ENCODE assay signal across 31 cellular contexts in the genomic region with DNA sequence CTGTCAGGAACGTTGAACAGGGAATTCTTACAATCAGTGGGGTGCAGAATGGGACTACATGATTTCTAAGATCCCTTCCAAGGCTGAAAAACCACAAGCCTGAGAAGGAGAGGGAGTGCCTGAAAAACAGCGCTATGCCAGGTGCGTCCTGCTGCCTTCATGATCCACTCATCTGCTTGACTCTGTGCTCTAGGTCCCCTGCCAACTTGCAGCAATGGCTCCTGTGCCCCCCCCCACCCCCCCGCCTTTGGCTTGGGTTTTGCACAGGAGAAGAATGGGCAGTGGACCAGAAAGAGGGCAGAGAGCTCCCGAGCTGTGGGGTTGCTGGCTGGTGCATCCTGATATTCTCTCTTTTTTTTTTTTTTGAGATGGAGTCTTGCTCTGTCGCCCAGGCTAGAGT. TPM values are rescaled to one million over a fixed set of nuclear protein-coding genes. Genes with fewer than 3 reads are reported as not detected.
"Had no signal": no experiment of that assay in that cellular context is flagged by ENCODE, and none has a peak within 500 bp of the region (broad histone marks: within the 10 kb centered on the region; RNA-seq: fewer than 3 reads in every experiment).

No MANE protein-coding gene starts in this region.

- H3K27ac ChIP-seq: adrenal gland, body of pancreas, KMS-11, RWPE1, SJCRH30, WERI-Rb-1 had no signal

- H3K4me3 ChIP-seq: adrenal gland, body of pancreas, MG63, SJCRH30 had no signal

- H3K4me2 ChIP-seq: KMS-11, SK-N-SH had no signal

- H3K9ac ChIP-seq: KMS-11, SK-N-SH had no signal

- ATAC-seq: activated CD8-positive, alpha-beta T cell treated with anti-CD3 and anti-CD28 coated beads for 36 hours; activated T-cell treated with anti-CD3 and anti-CD28 coated beads, Interleukin-2, amount 50 U/mL, for 72 hours; body of pancreas; Panc1 had no signal

- H3K4me1 ChIP-seq: adrenal gland, SJCRH30 had no signal

- H3K36me3 ChIP-seq: adrenal gland, MG63, SJCRH30, WERI-Rb-1 had no signal

- H3K36me3 Mint-ChIP-seq: activated naive CD4-positive, alpha-beta T cell treated with anti-CD3 and anti-CD28 coated beads, Interleukin-2, amount 10 ng/mL, durations not matched to agents 7 days and 5 days; activated naive CD8-positive, alpha-beta T cell treated with anti-CD3 and anti-CD28 coated beads, Interleukin-2, amount 10 ng/mL, durations not matched to agents 7 days and 5 days had no signal

- H3K27ac Mint-ChIP-seq: activated CD8-positive, alpha-beta T cell treated with anti-CD3 and anti-CD28 coated beads for 36 hours; activated naive CD4-positive, alpha-beta T cell treated with anti-CD3 and anti-CD28 coated beads, Interleukin-2, amount 10 ng/mL, durations not matched to agents 7 days and 5 days; activated naive CD8-positive, alpha-beta T cell treated with anti-CD3 and anti-CD28 coated beads, Interleukin-2, amount 10 ng/mL, durations not matched to agents 7 days and 5 days; activated T-cell treated with anti-CD3 and anti-CD28 coated beads, Interleukin-2, amount 50 U/mL, for 72 hours; activated T-helper 2 cell treated with anti-CD3 and anti-CD28 coated beads, Interferon-gamma antibody, Interleukin-2, Interleukin-4, amounts not matched to agents 10 μg/mL and 5 μg/mL and 100 μg/mL, durations not matched to agents 14 hours and 24 hours and 36 hours had no signal

- H3K9me3 Mint-ChIP-seq: activated CD8-positive, alpha-beta T cell treated with anti-CD3 and anti-CD28 coated beads for 36 hours; activated naive CD4-positive, alpha-beta T cell treated with anti-CD3 and anti-CD28 coated beads, Interleukin-2, amount 10 ng/mL, durations not matched to agents 7 days and 5 days; activated naive CD8-positive, alpha-beta T cell treated with anti-CD3 and anti-CD28 coated beads, Interleukin-2, amount 10 ng/mL, durations not matched to agents 7 days and 5 days; activated T-cell treated with anti-CD3 and anti-CD28 coated beads, Interleukin-2, amount 50 U/mL, for 72 hours; activated T-helper 2 cell treated with anti-CD3 and anti-CD28 coated beads, Interferon-gamma antibody, Interleukin-2, Interleukin-4, amounts not matched to agents 10 μg/mL and 5 μg/mL and 100 μg/mL, durations not matched to agents 14 hours and 24 hours and 36 hours; central memory CD8-positive, alpha-beta T cell had no signal

- H3K4me3 Mint-ChIP-seq: activated CD8-positive, alpha-beta T cell treated with anti-CD3 and anti-CD28 coated beads for 36 hours; activated naive CD4-positive, alpha-beta T cell treated with anti-CD3 and anti-CD28 coated beads, Interleukin-2, amount 10 ng/mL, durations not matched to agents 7 days and 5 days; activated naive CD8-positive, alpha-beta T cell treated with anti-CD3 and anti-CD28 coated beads, Interleukin-2, amount 10 ng/mL, durations not matched to agents 7 days and 5 days; activated T-cell treated with anti-CD3 and anti-CD28 coated beads, Interleukin-2, amount 50 U/mL, for 72 hours; central memory CD8-positive, alpha-beta T cell had no signal

- DNase-seq: activated CD4-positive, alpha-beta T cell treated with anti-CD3 and anti-CD28 coated beads for 4 hours; activated CD8-positive, alpha-beta memory T cell treated with anti-CD3 and anti-CD28 coated beads, Interleukin-2, amount 50 U/mL, for 4 hours; activated CD8-positive, alpha-beta T cell treated with anti-CD3 and anti-CD28 coated beads for 36 hours; activated gamma-delta T cell treated with Interleukin-2 at 50 U/mL for 16 hours; activated naive CD4-positive, alpha-beta T cell treated with anti-CD3 and anti-CD28 coated beads, Interleukin-2, amount 10 ng/mL, durations not matched to agents 7 days and 5 days; activated naive CD8-positive, alpha-beta T cell treated with anti-CD3 and anti-CD28 coated beads, Interleukin-2, amount 10 ng/mL, durations not matched to agents 7 days and 5 days; activated T-cell treated with anti-CD3 and anti-CD28 coated beads, Interleukin-2, amount 50 U/mL, for 72 hours; adrenal gland; aorta; body of pancreas; MG63; NCI-H1105; NCI-H1436; NCI-H1694 treated with DMSO at 0.1 percent for 48 hours; NCI-H2029 treated with DMSO at 0.1 percent for 48 hours; NCI-H345; NCI-H526; NCI-H774; NK-92 treated with Interleukin-12 subunit alpha and Interleukin-12 subunit beta, amount 100 ng/mL, for 24 hours; OCI-M1; Right ventricle myocardium superior; SJCRH30; SK-N-SH; T-helper 1 cell; WERI-Rb-1 had no signal

- H3K9me3 ChIP-seq: adrenal gland, body of pancreas, MG63, SJCRH30, SK-N-SH had no signal

- H3K27me3 ChIP-seq: adrenal gland, body of pancreas, MG63 had no signal

- H3K4me1 Mint-ChIP-seq: central memory CD8-positive, alpha-beta T cell had no signal

RNA-seq across cellular contexts. Expression of a gene that starts 5.9 kb away (rescaled TPM):
- total RNA-seq: activated T-helper 2 cell treated with anti-CD3 and anti-CD28 coated beads, Interferon-gamma antibody, Interleukin-2, Interleukin-4, amounts not matched to agents 10 μg/mL and 5 μg/mL and 100 μg/mL, durations not matched to agents 14 hours and 24 hours and 36 hours; adrenal gland; aorta; body of pancreas; Right ventricle myocardium superior; SJCRH30; T-helper 2 cell treated with Interferon-gamma antibody and Interleukin-4, amounts not matched to agents 100 ng/mL and 5 ng/mL, for 36 hours had no signal

RNA-seq across cellular contexts. Expression of a gene that starts 49.1 kb away (rescaled TPM):
- total RNA-seq: activated CD8-positive, alpha-beta T cell treated with anti-CD3 and anti-CD28 coated beads for 36 hours; activated naive CD8-positive, alpha-beta T cell treated with anti-CD3 and anti-CD28 coated beads, Interleukin-2, amount 10 ng/mL, durations not matched to agents 7 days and 5 days; activated T-cell treated with anti-CD3 and anti-CD28 coated beads, Interleukin-2, amount 50 U/mL, for 72 hours; activated T-helper 2 cell treated with anti-CD3 and anti-CD28 coated beads, Interferon-gamma antibody, Interleukin-2, Interleukin-4, amounts not matched to agents 10 μg/mL and 5 μg/mL and 100 μg/mL, durations not matched to agents 14 hours and 24 hours and 36 hours; SJCRH30 had no signal
